7 cellular contexts compared by ENCODE assay signal in genomic region chr13:33662392-33662791, GRCh38.
"Had no signal": no experiment of that assay in that cellular context is flagged by ENCODE, and none has a peak within 500 bp of the region (broad histone marks: within the 10 kb centered on the region; RNA-seq: fewer than 3 reads in every experiment).

No MANE protein-coding gene starts in this region.

- H3K36me3 Mint-ChIP-seq: IgD-negative memory B cell had no signal

- H3K4me3 ChIP-seq: K562 had no signal

- H3K4me3 Mint-ChIP-seq: IgD-negative memory B cell had no signal

- FAIRE-seq: HTR-8/SVneo, K562 had no signal

- H3K4me1 Mint-ChIP-seq: IgD-negative memory B cell had no signal

- ATAC-seq: K562 had no signal

- H3K27ac Mint-ChIP-seq: IgD-negative memory B cell had no signal

- H3K27ac ChIP-seq: HL-60 had no signal

- DNase-seq: IMR-90, KBM-7, KG1 had no signal
